In the genomic region with DNA sequence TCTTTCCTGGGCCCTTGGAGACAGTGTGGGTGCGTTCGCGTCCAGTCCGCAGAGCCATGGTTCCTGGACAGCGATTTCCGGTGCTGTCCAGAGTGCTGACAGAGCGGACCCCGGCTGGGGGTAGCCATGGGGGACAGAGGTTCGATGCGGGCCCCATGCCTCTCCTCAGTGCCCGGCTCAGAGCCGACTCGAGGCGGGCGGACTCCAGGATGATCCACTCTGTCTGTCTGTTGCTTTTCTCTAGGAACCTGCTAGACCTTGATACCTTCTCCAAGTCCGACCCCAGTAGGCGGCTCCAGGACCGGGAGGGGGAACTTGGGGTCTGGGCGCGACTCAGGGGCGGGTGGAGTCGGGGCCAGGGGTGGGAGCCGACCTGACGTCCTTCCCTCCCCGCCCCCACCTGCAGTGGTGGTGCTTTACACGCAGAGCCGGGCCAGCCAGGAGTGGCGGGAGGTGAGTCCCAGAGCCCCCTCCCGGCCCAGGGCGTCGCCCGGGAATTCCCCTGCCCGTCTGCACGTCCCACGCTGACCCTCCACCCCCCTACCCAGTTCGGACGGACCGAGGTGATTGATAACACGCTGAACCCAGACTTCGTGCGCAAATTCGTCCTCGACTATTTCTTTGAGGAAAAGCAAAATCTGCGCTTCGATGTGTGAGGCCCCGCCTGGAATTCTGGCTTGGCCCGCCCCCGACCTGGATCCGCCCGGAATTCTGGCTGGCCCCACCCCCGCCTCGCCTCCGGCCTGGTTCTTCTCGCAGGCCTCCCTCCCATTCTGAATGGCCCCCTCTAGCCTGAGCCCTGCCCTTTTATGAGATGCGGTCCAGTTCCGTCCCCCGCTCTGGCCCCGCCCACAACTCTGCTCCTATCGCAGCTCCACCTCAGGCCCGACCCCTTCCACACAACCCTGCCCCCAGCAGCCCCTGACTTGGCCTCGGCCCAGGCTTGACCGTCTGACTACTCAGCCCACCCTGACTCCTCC, we compare ENCODE assay signal across 9 cellular contexts. TPM values are rescaled to one million over a fixed set of nuclear protein-coding genes. Genes with fewer than 3 reads are reported as not detected.
DNase-seq lines count a peak whose midpoint lies in the region; ATAC-seq and TF ChIP-seq lines count a peak whose summit lies in the region.
"Had no signal": no experiment of that assay in that cellular context is flagged by ENCODE, and none has a peak within 500 bp of the region (broad histone marks: within the 10 kb centered on the region; RNA-seq: fewer than 3 reads in every experiment).

No MANE protein-coding gene starts in this region.

- no peak for TF ChIP-seq CTCF in MCF 10A (IDR thresholded peaks at IDR 0.05; ENCODE audit: unreplicated experiment)

- POLR2A ChIA-PET in MCF 10A (lab: Yijun Ruan, JAX) = no interaction called here

- no peak for ATAC-seq in HG02884 (IDR thresholded peaks at IDR 0.05; ENCODE audit: unreplicated experiment)
- no peak for ATAC-seq in HG02759 (IDR thresholded peaks at IDR 0.05; ENCODE audit: unreplicated experiment)

- intact Hi-C loops in MCF 10A (cut with micrococcal nuclease) = no loop called here

- H3K9me3 Mint-ChIP-seq in MCF 10A (ENCODE audit: unreplicated experiment) = no peaks in the 10 kb centered on the region

- no peaks in the 10 kb centered on the region for H3K4me1 Mint-ChIP-seq in MCF 10A (ENCODE audit: insufficient read depth, unreplicated experiment)

- H3K27ac Mint-ChIP-seq in MCF 10A (ENCODE audit: low read depth, unreplicated experiment) = no peak overlapping the region

- H3K36me3 Mint-ChIP-seq in MCF 10A (ENCODE audit: insufficient read depth, unreplicated experiment) = no peaks in the 10 kb centered on the region

- no TSS peak for BruUV-seq in MCF 10A (replicated peaks; lab: Mats Ljungman, UMichigan)

- CTCF ChIA-PET in MCF 10A (lab: Yijun Ruan, JAX) = no interaction called here

- peak overlapping the region; percentile 61 for H3K4me3 Mint-ChIP-seq in MCF 10A (ENCODE audit: unreplicated experiment)

- peaks cover 23% of the 10 kb centered on the region for H3K27me3 Mint-ChIP-seq in MCF 10A (ENCODE audit: insufficient read depth, unreplicated experiment)

- DNase-seq in EH (ENCODE audit: low read depth) (peak; percentile 48), NCI-H146 (lab: John Stamatoyannopoulos, UW) (peak; percentile 75), MCF 10A (ENCODE audit: unreplicated experiment) (peak; percentile 6), iris pigment epithelial cell (ENCODE audit: low read depth) (peak; percentile 20), GM19238 (ENCODE audit: insufficient read length, low spot score) (no peak)
- peak; percentile 52 for DNase-seq in stimulated activated CD8-positive, alpha-beta memory T cell treated with anti-CD3 and anti-CD28 coated beads, Interleukin-4, amount 100 ng/mL, for 48 hours

RNA-seq across cellular contexts. Expression of a gene that starts 1.0 kb away (rescaled TPM):
- not detected in 2 replicates for total RNA-seq in MCF 10A (2022)
- total RNA-seq: pulmonary artery endothelial cell had no signal

RNA-seq across cellular contexts. Expression of a gene that starts 26.9 kb away (rescaled TPM):
- total RNA-seq in MCF 10A (2022) = 19.9 and 21.4 TPM in 2 replicates

RNA-seq across cellular contexts. Expression of a gene that starts 45.1 kb away (rescaled TPM):
- 15.3 and 17.7 TPM in 2 replicates for total RNA-seq in MCF 10A (2022)

RNA-seq across cellular contexts. Expression of a gene that starts 55.3 kb away (rescaled TPM):
- total RNA-seq in MCF 10A (2022) = 31.3 and 32.8 TPM in 2 replicates
